In genomic region chr10:24872790-24873182, GRCh38 we compare ENCODE assay signal across 20 cellular contexts.
DNase-seq lines count a peak whose midpoint lies in the region; ATAC-seq, FAIRE-seq and TF ChIP-seq lines count a peak whose summit lies in the region.
"Had no signal": no experiment of that assay in that cellular context is flagged by ENCODE, and none has a peak within 500 bp of the region (broad histone marks: within the 10 kb centered on the region; RNA-seq: fewer than 3 reads in every experiment).

No MANE protein-coding gene starts in this region.

- no peak for TF ChIP-seq POLR2A in A549 (IDR thresholded peaks at IDR 0.05; ENCODE audit: low read length)

- H3K9me3 ChIP-seq in A549 (0 out of 3 replicates have a peak, but pooled peaks cover 2% of the 10 kb centered on the region), SK-N-MC (ENCODE audit: low read depth, low read length) (no peaks in the 10 kb centered on the region), endodermal cell (ENCODE audit: control insufficient read depth, low read length) (peaks cover 6% of the 10 kb centered on the region), neural progenitor cell (ENCODE audit: low read depth) (no peaks in the 10 kb centered on the region)
- H3K9me3 ChIP-seq: transverse colon had no signal

- TF ChIP-seq CTCF in A549 (IDR thresholded peaks at IDR 0.05), result no peak
- TF ChIP-seq CTCF in endodermal cell (conservative IDR thresholded peaks at IDR 0.05), result no peak
- no peak for TF ChIP-seq CTCF in neural progenitor cell (IDR thresholded peaks at IDR 0.05)

- H3K27ac ChIP-seq in A549 (peak overlapping the region in 1 of 2 experiments; percentile 67; a peak in 2 of 6 replicates), SK-N-MC (peak overlapping the region; percentile 70; the same call in 1 of the 2 replicates), endodermal cell (ENCODE audit: low read depth, low read length) (peak overlapping the region; percentile 57), neural progenitor cell (no peak overlapping the region)
- H3K27ac ChIP-seq: WERI-Rb-1 had no signal

- H3K4me3 Mint-ChIP-seq in endodermal cell (no peak overlapping the region), neural progenitor cell (no peak overlapping the region)
- no peak overlapping the region for H3K4me3 Mint-ChIP-seq in stimulated activated effector memory CD8-positive, alpha-beta T cell treated with anti-CD3 and anti-CD28 coated beads, Interleukin-12 subunit alpha, Interleukin-12 subunit beta, amount 100 ng/mL, for 72 hours
- H3K4me3 Mint-ChIP-seq: activated CD8-positive, alpha-beta T cell treated with anti-CD3 and anti-CD28 coated beads for 36 hours; activated naive CD8-positive, alpha-beta T cell; activated T-cell treated with anti-CD3 and anti-CD28 coated beads, Interleukin-2, amount 50 U/mL, for 4 hours; CD4-positive, CD25-positive, alpha-beta regulatory T cell; H9; stimulated activated memory B cell treated with anti-CD40 and anti-IgM and Interleukin-4, amounts not matched to agents 10 μg/mL and 1 μg/mL and 100 μg/mL, for 72 hours had no signal

- H3K36me3 Mint-ChIP-seq in endodermal cell (ENCODE audit: low read depth) (peaks cover 4% of the 10 kb centered on the region), neural progenitor cell (peaks cover 2% of the 10 kb centered on the region)
- H3K36me3 Mint-ChIP-seq in stimulated activated effector memory CD8-positive, alpha-beta T cell treated with anti-CD3 and anti-CD28 coated beads, Interleukin-12 subunit alpha, Interleukin-12 subunit beta, amount 100 ng/mL, for 72 hours, result no peaks in the 10 kb centered on the region

- H3K4me3 ChIP-seq in A549, result no peak overlapping the region
- H3K4me3 ChIP-seq in SK-N-MC, result no peak overlapping the region; the same call in 1 of the 2 replicates
- no peak overlapping the region for H3K4me3 ChIP-seq in endodermal cell (ENCODE audit: low read length)
- H3K4me3 ChIP-seq in neural progenitor cell, result no peak overlapping the region
- H3K4me3 ChIP-seq: transverse colon had no signal

- H3K27me3 Mint-ChIP-seq in endodermal cell (ENCODE audit: insufficient read depth) (no peaks in the 10 kb centered on the region), neural progenitor cell (ENCODE audit: insufficient read depth, low read depth) (peaks cover 3% of the 10 kb centered on the region)
- H3K27me3 Mint-ChIP-seq: activated CD8-positive, alpha-beta T cell treated with anti-CD3 and anti-CD28 coated beads for 36 hours; activated naive CD8-positive, alpha-beta T cell; CD4-positive, CD25-positive, alpha-beta regulatory T cell; stimulated activated memory B cell treated with anti-CD40 and anti-IgM and Interleukin-4, amounts not matched to agents 10 μg/mL and 1 μg/mL and 100 μg/mL, for 72 hours had no signal

- no peak for TF ChIP-seq EP300 in A549 (IDR thresholded peaks at IDR 0.05)

- H3K79me2 ChIP-seq in neural progenitor cell (ENCODE audit: low read depth), result no peaks in the 10 kb centered on the region

- ATAC-seq in A549, result no peak
- no peak for ATAC-seq in GM21526 (IDR thresholded peaks at IDR 0.05; ENCODE audit: low FRiP score, unreplicated experiment)
- no peak for ATAC-seq in stimulated activated effector memory CD8-positive, alpha-beta T cell treated with anti-CD3 and anti-CD28 coated beads, Interleukin-12 subunit alpha, Interleukin-12 subunit beta, amount 100 ng/mL, for 72 hours
- ATAC-seq: activated CD8-positive, alpha-beta T cell treated with anti-CD3 and anti-CD28 coated beads for 36 hours; activated T-cell treated with anti-CD3 and anti-CD28 coated beads, Interleukin-2, amount 50 U/mL, for 4 hours; stimulated activated memory B cell treated with anti-CD40 and anti-IgM and Interleukin-4, amounts not matched to agents 10 μg/mL and 1 μg/mL and 100 μg/mL, for 72 hours had no signal

- WGBS in A549 (ENCODE audit: missing lambda C conversion rate), result 84% methylated on average over 3 of the region's 3 CpGs
- WGBS in endodermal cell (ENCODE audit: insufficient coverage in 1 of 2, insufficient read length in 1 of 2), 2 experiments, result 90 to 94% methylated on average over 2 to 3 of the region's 3 CpGs

- H3K27me3 ChIP-seq in endodermal cell (ENCODE audit: control insufficient read depth, insufficient read depth, low read length, poor library complexity, severe bottlenecking) (no peaks in the 10 kb centered on the region), neural progenitor cell (no peaks in the 10 kb centered on the region)
- H3K27me3 ChIP-seq: transverse colon had no signal

- TF ChIP-seq RAD21 in A549 (conservative IDR thresholded peaks at IDR 0.05 in 1 of 2, IDR thresholded peaks at IDR 0.05 in 1 of 2), result no peak

- H3K9ac ChIP-seq in SK-N-MC (ENCODE audit: insufficient read length) (no peak overlapping the region), endodermal cell (ENCODE audit: extremely low read depth, low read length, poor library complexity, severe bottlenecking) (no peak overlapping the region), neural progenitor cell (no peak overlapping the region)

- H3K4me1 Mint-ChIP-seq in endodermal cell (no peaks in the 10 kb centered on the region), neural progenitor cell (peaks cover 31% of the 10 kb centered on the region)
- no peaks in the 10 kb centered on the region for H3K4me1 Mint-ChIP-seq in stimulated activated effector memory CD8-positive, alpha-beta T cell treated with anti-CD3 and anti-CD28 coated beads, Interleukin-12 subunit alpha, Interleukin-12 subunit beta, amount 100 ng/mL, for 72 hours

- peaks cover 15% of the 10 kb centered on the region for H3K4me1 ChIP-seq in A549
- no peaks in the 10 kb centered on the region for H3K4me1 ChIP-seq in endodermal cell (ENCODE audit: control insufficient read depth, insufficient read depth, low read length)
- peaks cover 13% of the 10 kb centered on the region for H3K4me1 ChIP-seq in neural progenitor cell

- H3F3A ChIP-seq in neural progenitor cell (ENCODE audit: low read depth), result no peaks in the 10 kb centered on the region

- POLR2A ChIA-PET in A549 (lab: Yijun Ruan, JAX), result no interaction called here

- H3K4me2 ChIP-seq in A549 (0 out of 3 replicates have a peak overlapping the region, but pooled peaks have one; percentile 25), neural progenitor cell (no peak overlapping the region)

- H3K9me3 Mint-ChIP-seq in endodermal cell, result no peaks in the 10 kb centered on the region
- peaks cover 2% of the 10 kb centered on the region for H3K9me3 Mint-ChIP-seq in neural progenitor cell
- peaks cover 4% of the 10 kb centered on the region for H3K9me3 Mint-ChIP-seq in stimulated activated effector memory CD8-positive, alpha-beta T cell treated with anti-CD3 and anti-CD28 coated beads, Interleukin-12 subunit alpha, Interleukin-12 subunit beta, amount 100 ng/mL, for 72 hours

- no peaks in the 10 kb centered on the region for H3K36me3 ChIP-seq in SK-N-MC (ENCODE audit: insufficient read depth, low read length)
- no peaks in the 10 kb centered on the region for H3K36me3 ChIP-seq in endodermal cell (ENCODE audit: control insufficient read depth, insufficient read depth, low read length)
- no peaks in the 10 kb centered on the region for H3K36me3 ChIP-seq in neural progenitor cell
- H3K36me3 ChIP-seq: transverse colon, WERI-Rb-1 had no signal

- H4K20me1 ChIP-seq in neural progenitor cell (ENCODE audit: low read depth), result no peaks in the 10 kb centered on the region

- H3K27ac Mint-ChIP-seq in endodermal cell, result no peak overlapping the region
- H3K27ac Mint-ChIP-seq in neural progenitor cell, result peak overlapping the region; percentile 95
- H3K27ac Mint-ChIP-seq in stimulated activated effector memory CD8-positive, alpha-beta T cell treated with anti-CD3 and anti-CD28 coated beads, Interleukin-12 subunit alpha, Interleukin-12 subunit beta, amount 100 ng/mL, for 72 hours, result no peak overlapping the region
- H3K27ac Mint-ChIP-seq: activated CD8-positive, alpha-beta T cell treated with anti-CD3 and anti-CD28 coated beads for 36 hours; activated naive CD8-positive, alpha-beta T cell; stimulated activated memory B cell treated with anti-CD40 and anti-IgM and Interleukin-4, amounts not matched to agents 10 μg/mL and 1 μg/mL and 100 μg/mL, for 72 hours had no signal

- H2AFZ ChIP-seq in neural progenitor cell (replicated peaks), result no peak overlapping the region

- DNase-seq in A549 (ENCODE audit: low read depth in 1 of 2, low spot score in 1 of 2) (no peak), SK-N-MC (ENCODE audit: low read depth, low spot score) (no peak), endodermal cell (no peak), neural progenitor cell (ENCODE audit: low spot score) (no peak), DMS79 (lab: John Stamatoyannopoulos, UW) (no peak), iPS-NIHi11 (ENCODE audit: low spot score) (no peak)
- no peak for DNase-seq in stimulated activated effector memory CD8-positive, alpha-beta T cell treated with anti-CD3 and anti-CD28 coated beads, Interleukin-12 subunit alpha, Interleukin-12 subunit beta, amount 100 ng/mL, for 72 hours (ENCODE audit: low spot score in 2 of 2)
- DNase-seq: 8988T; activated CD8-positive, alpha-beta T cell treated with anti-CD3 and anti-CD28 coated beads for 36 hours; activated T-cell treated with anti-CD3 and anti-CD28 coated beads, Interleukin-2, amount 50 U/mL, for 4 hours; CD4-positive, CD25-positive, alpha-beta regulatory T cell; DMS79 treated with DMSO at 0.1 percent for 48 hours; H9; NCI-H146; T-helper 1 cell; transverse colon had no signal

- CTCF ChIA-PET in A549 (lab: Yijun Ruan, JAX), result no interaction called here

- FAIRE-seq in A549 (lab: Jason Lieb, UNC), result no peak

TF ChIP-seq in A549, 52 proteins besides CTCF, POLR2A, EP300 and RAD21 (continues in another document):
- TF ChIP-seq ATOH8 (CRISPR knock-in tag; IDR thresholded peaks at IDR 0.05; ENCODE audit: low read depth) (no peak), CHD2 (IDR thresholded peaks at IDR 0.05; ENCODE audit: low read length, partially characterized antibody) (no peak), RFX5 (IDR thresholded peaks at IDR 0.05) (no peak), TFCP2L1 (CRISPR knock-in tag; IDR thresholded peaks at IDR 0.05) (no peak), BCL3 (IDR thresholded peaks at IDR 0.05) (no peak), RCOR1 (IDR thresholded peaks at IDR 0.05; ENCODE audit: low read depth, low read length) (no peak)
